8 cellular contexts compared by ENCODE assay signal in genomic region chr16:68760671-68761275, GRCh38. TPM values are rescaled to one million over a fixed set of nuclear protein-coding genes. Genes with fewer than 3 reads are reported as not detected.
DNase-seq lines count a peak whose midpoint lies in the region; ATAC-seq and TF ChIP-seq lines count a peak whose summit lies in the region.

No MANE protein-coding gene starts in this region.

- H3K79me2 ChIP-seq in PC-9 (ENCODE audit: low read depth): peaks cover 80% of the 10 kb centered on the region

- TF ChIP-seq CTCF in PC-9 (conservative IDR thresholded peaks at IDR 0.05) (no peak), dorsolateral prefrontal cortex (IDR thresholded peaks at IDR 0.05 in 54 of 56, conservative IDR thresholded peaks at IDR 0.05 in 2 of 56; ENCODE audit: low read depth in 1 of 56, partially characterized antibody in 56 of 56) (no peak)

- H3K36me3 ChIP-seq in PC-9 (ENCODE audit: low read depth): no peaks in the 10 kb centered on the region

- peak overlapping the region; percentile 81 for H3K27ac ChIP-seq in PC-9
- H3K27ac ChIP-seq in dorsolateral prefrontal cortex: peak overlapping the region; percentile 20 to 97 (median 90)

- H4K20me1 ChIP-seq in PC-9 (ENCODE audit: insufficient read depth): peaks cover 9% of the 10 kb centered on the region; the same call in 1 of the 2 replicates

- H3K4me3 ChIP-seq in PC-9 (no peak overlapping the region), dorsolateral prefrontal cortex (peak overlapping the region in 1 of 59 donors; percentile 16)

- intact Hi-C loops in PC-9 (cut with micrococcal nuclease; ENCODE audit: unreplicated experiment): loop anchor here (1.0 to 2.0 kb wide), 2 partner anchors 18 to 53 kb away; no protein-coding TSS in a partner anchor
- intact Hi-C loops in dorsolateral prefrontal cortex (cut with DNase I): no loop called here
- intact Hi-C loops in Right ventricle myocardium inferior (cut with DNase I): no loop called here

- H3F3A ChIP-seq in PC-9 (ENCODE audit: insufficient read depth, low read depth): peaks cover 21% of the 10 kb centered on the region

- peak; percentile 61 for ATAC-seq in HG02798 (IDR thresholded peaks at IDR 0.05; ENCODE audit: poor library complexity, unreplicated experiment)
- ATAC-seq in Right ventricle myocardium inferior: no peak

- H3K4me1 ChIP-seq in PC-9 (replicated peaks; ENCODE audit: insufficient read depth): peaks cover 36% of the 10 kb centered on the region

- DNase-seq in NK-92 treated with Interleukin-12 subunit alpha and Interleukin-12 subunit beta, amount 100 ng/mL, for 24 hours (lab: John Stamatoyannopoulos, UW): peak; percentile 28
- DNase-seq in NK-92 (lab: John Stamatoyannopoulos, UW; ENCODE audit: unreplicated experiment): no peak
- peak; percentile 73 to 85 for DNase-seq in PC-9
- DNase-seq in dorsolateral prefrontal cortex: peak in 9 of 10 donors; percentile 28 to 77 (median 58)
- peak; percentile 46 for DNase-seq in stimulated activated CD4-positive, alpha-beta T cell treated with anti-CD3 and anti-CD28 coated beads, Interleukin-12 subunit alpha, Interleukin-12 subunit beta, amount 100 ng/mL, for 4 hours
- DNase-seq in Right ventricle myocardium inferior (ENCODE audit: missing footprints): no peak
- no peak for DNase-seq in iPS-NIHi7 (ENCODE audit: extremely low spot score)

- TSS peak; percentile 40 for BruUV-seq in PC-9 (replicated peaks; lab: Mats Ljungman, UMichigan)

- H3K9me3 ChIP-seq in PC-9 (ENCODE audit: insufficient read depth, low read depth): no peaks in the 10 kb centered on the region

- CTCF ChIA-PET in PC-9 (lab: Charles Lee): interaction anchor here (0.6 kb wide), 1 partner anchor 9 kb away, joined by 3 read pairs; no protein-coding TSS in a partner anchor

- peak overlapping the region; percentile 20 for H3K4me2 ChIP-seq in PC-9

- H3K27me3 ChIP-seq in PC-9 (ENCODE audit: insufficient read depth, low read depth) (no peaks in the 10 kb centered on the region), dorsolateral prefrontal cortex (peaks cover 0 to 6% (median 0%) of the 10 kb centered on the region in 45 donors)

- H2AFZ ChIP-seq in PC-9: no peak overlapping the region

- no peaks in the 10 kb centered on the region for H3K9me2 ChIP-seq in PC-9 (ENCODE audit: insufficient read depth)

- POLR2A ChIA-PET in PC-9 (lab: Charles Lee; ENCODE audit: unreplicated experiment): interaction anchor here (0.6 kb wide), 1 partner anchor 955 kb away, joined by 3 read pairs; the partner anchor contains the start of gene RANBP10

RNA-seq across cellular contexts. Expression of gene CDH1, which starts 23.7 kb away (rescaled TPM):
- total RNA-seq in PC-9 (2021): 117 and 120 TPM in 2 replicates
- total RNA-seq in dorsolateral prefrontal cortex: 10 to 100 TPM in 20 of 120 experiments, 1 to 10 TPM in 97, under 1 TPM in 3; 0.82 to 20.2 (median 5.1) TPM
- not detected for total RNA-seq in Right ventricle myocardium inferior

Comparison
In these comparisons a context has a peak if more than half of its experiments do, and no peak if none do; other contexts are left out.
1. DNase-seq: peak in NK-92 treated with Interleukin-12 subunit alpha and Interleukin-12 subunit beta, amount 100 ng/mL, for 24 hours (single experiment), PC-9 (2 of 2), dorsolateral prefrontal cortex (9 of 10) and stimulated activated CD4-positive, alpha-beta T cell treated with anti-CD3 and anti-CD28 coated beads, Interleukin-12 subunit alpha, Interleukin-12 subunit beta, amount 100 ng/mL, for 4 hours (single experiment); none in NK-92 (single experiment), Right ventricle myocardium inferior (single experiment) and iPS-NIHi7 (single experiment).